In the genomic region with DNA sequence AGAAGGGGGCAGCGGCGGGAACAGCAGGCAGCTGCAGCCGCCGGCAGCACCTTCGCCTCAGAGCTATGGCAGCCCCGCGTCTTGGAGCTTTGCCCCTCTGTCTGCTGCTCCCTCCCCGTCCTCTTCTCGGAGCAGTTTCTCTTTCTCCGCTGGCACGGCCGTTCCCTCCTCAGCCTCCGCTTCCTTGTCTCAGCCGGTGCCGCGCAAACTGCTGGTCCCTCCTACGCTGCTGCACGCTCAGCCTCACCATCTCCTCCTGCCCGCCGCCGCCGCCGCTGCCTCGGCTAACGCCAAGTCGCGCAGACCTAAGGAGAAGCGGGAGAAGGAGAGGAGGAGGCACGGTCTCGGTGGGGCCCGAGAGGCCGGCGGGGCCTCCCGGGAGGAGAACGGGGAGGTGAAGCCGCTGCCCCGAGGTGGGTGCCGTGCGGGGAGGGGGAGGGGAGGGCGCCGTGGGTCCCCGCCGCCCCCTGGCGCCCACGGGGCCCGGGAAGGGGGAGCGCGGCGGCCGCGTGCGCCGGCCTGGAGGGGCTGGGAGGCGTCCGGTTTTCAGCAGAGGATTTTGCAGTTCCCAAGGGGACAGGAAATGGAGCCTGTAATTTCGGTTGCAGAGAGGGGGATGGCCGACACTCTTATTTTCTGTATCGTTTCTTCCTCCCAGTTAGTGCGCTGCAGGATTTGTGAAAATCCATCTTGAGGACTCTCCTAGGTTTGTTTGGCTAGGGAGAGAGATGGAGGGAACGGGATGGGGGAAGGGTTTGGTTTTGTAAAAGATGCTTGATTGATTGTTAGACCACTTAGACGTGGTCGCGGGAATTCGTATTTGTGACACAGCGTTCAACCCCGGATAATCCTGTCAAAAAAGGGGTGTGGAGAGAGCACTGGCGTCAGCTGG, we compare ENCODE assay signal across 8 cellular contexts. TPM values are rescaled to one million over a fixed set of nuclear protein-coding genes. Genes with fewer than 3 reads are reported as not detected.
DNase-seq lines count a peak whose midpoint lies in the region; ATAC-seq and TF ChIP-seq lines count a peak whose summit lies in the region.

No MANE protein-coding gene starts in this region.

- no peaks in the 10 kb centered on the region for H3K36me3 ChIP-seq in right lobe of liver

- peak overlapping the region; percentile 74 to 89 (median 82) for H3K4me3 ChIP-seq in right lobe of liver

- H3K9me3 ChIP-seq in right lobe of liver: no peaks in the 10 kb centered on the region

- 1% methylated on average over 39 of the region's 67 CpGs for WGBS in right lobe of liver (ENCODE audit: insufficient coverage, low coverage, low lambda C conversion rate, missing lambda C conversion rate)

- intact Hi-C loops in right lobe of liver (cut with DNase I): no loop called here

- TF ChIP-seq POLR2A in right lobe of liver (IDR thresholded peaks at IDR 0.05): peak; percentile 37

- H3K4me1 ChIP-seq in right lobe of liver: peaks cover 0 to 46% (median 6%) of the 10 kb centered on the region in 4 donors

- DNase-seq in SIG-M5 treated with dmso at 0.1 percent for 504 hours (lab: John Stamatoyannopoulos, UW; ENCODE audit: unreplicated experiment): peak; percentile 28
- DNase-seq in SIG-M5 (lab: John Stamatoyannopoulos, UW): no peak
- peak; percentile 36 for DNase-seq in NCI-H226
- peak; percentile 75 for DNase-seq in activated CD4-positive, alpha-beta T cell treated with anti-CD3 and anti-CD28 coated beads for 48 hours
- DNase-seq in dermis blood vessel endothelial cell: peak; percentile 65
- DNase-seq in right lobe of liver: peak; percentile 59 to 76 (median 73)
- DNase-seq in stimulated activated CD4-positive, alpha-beta T cell treated with anti-CD3 and anti-CD28 coated beads, Interleukin-4, amount 100 ng/mL, for 48 hours (ENCODE audit: low read depth in 2 of 2): peak; percentile 50 to 62

- peak overlapping the region; percentile 93 to 98 (median 97) for H3K27ac ChIP-seq in right lobe of liver

- H3K27me3 ChIP-seq in right lobe of liver: no peaks in the 10 kb centered on the region

- ATAC-seq in HG03064 (IDR thresholded peaks at IDR 0.05; ENCODE audit: low read depth, unreplicated experiment) (peak; percentile 23), right lobe of liver (peak; percentile 31 to 50 (median 44))

- peak in 3 of 4 donors; percentile 6 to 15 (median 9) for TF ChIP-seq CTCF in right lobe of liver (IDR thresholded peaks at IDR 0.05)

RNA-seq across cellular contexts. Expression of gene RSBN1L, which starts 0.6 kb away (rescaled TPM):
- total RNA-seq in dermis blood vessel endothelial cell (22.0 and 24.7 TPM in 2 replicates), right lobe of liver (10 to 100 TPM in 1 of 6 experiments, 1 to 10 TPM in 5; 8.2 to 10.4 (median 8.8) TPM)
